Comparison of ENCODE assay signal across 1 cellular context in genomic region chr6:142631517-142632385, GRCh38.
TF ChIP-seq lines count a peak whose summit lies in the region.

No MANE protein-coding gene starts in this region.

TF ChIP-seq in SK-N-SH treated with all-trans-retinoic acid at 6 μM for 48 hours, 23 proteins besides CTCF, POLR2A, EP300 and RAD21 (continued from another document):
- no peak; the same call in 1 of the 2 replicates for TF ChIP-seq CREB5 (CRISPR knock-in tag; IDR thresholded peaks at IDR 0.05; ENCODE audit: low read depth)
- TF ChIP-seq ARNTL (CRISPR knock-in tag; IDR thresholded peaks at IDR 0.05; ENCODE audit: borderline replicate concordance, low read depth) = no peak
- TF ChIP-seq CSRNP3 (CRISPR knock-in tag; IDR thresholded peaks at IDR 0.05) = no peak
- no peak for TF ChIP-seq BACH2 (CRISPR knock-in tag; IDR thresholded peaks at IDR 0.05; ENCODE audit: borderline replicate concordance)
- TF ChIP-seq ZNF565 (CRISPR knock-in tag; conservative IDR thresholded peaks at IDR 0.05; ENCODE audit: low read depth) = no peak
- no peak for TF ChIP-seq RARB (CRISPR knock-in tag; IDR thresholded peaks at IDR 0.05)
